In genomic region chr14:24330973-24331674, GRCh38 we compare ENCODE assay signal across 1 cellular context.
TF ChIP-seq lines count a peak whose summit lies in the region.

No MANE protein-coding gene starts in this region.

TF ChIP-seq in endothelial cell of umbilical vein, 7 proteins besides CTCF, POLR2A, EP300 and RAD21:
- TF ChIP-seq FOS (IDR thresholded peaks at IDR 0.05; ENCODE audit: borderline replicate concordance, insufficient read depth, low read length): no peak
- no peak for TF ChIP-seq POLR2AphosphoS5 (IDR thresholded peaks at IDR 0.05; ENCODE audit: insufficient read depth, low read depth, low read length)
- TF ChIP-seq JUN (IDR thresholded peaks at IDR 0.05; ENCODE audit: borderline replicate concordance, insufficient read depth, insufficient read length, low read depth): no peak
- TF ChIP-seq MYC (IDR thresholded peaks at IDR 0.05; ENCODE audit: low read depth, low read length): no peak
- TF ChIP-seq EZH2 (IDR thresholded peaks at IDR 0.05; ENCODE audit: borderline replicate concordance, low read depth, low read length, severe bottlenecking): no peak
- TF ChIP-seq GATA2 (IDR thresholded peaks at IDR 0.05; ENCODE audit: insufficient read depth, insufficient read length, low read depth, low read length): no peak
- TF ChIP-seq, protein P1, sequence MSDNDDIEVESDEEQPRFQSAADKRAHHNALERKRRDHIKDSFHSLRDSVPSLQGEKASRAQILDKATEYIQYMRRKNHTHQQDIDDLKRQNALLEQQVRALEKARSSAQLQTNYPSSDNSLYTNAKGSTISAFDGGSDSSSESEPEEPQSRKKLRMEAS (IDR thresholded peaks at IDR 0.05; ENCODE audit: insufficient read depth, insufficient read length): no peak
